ENCODE assay signal across 20 cellular contexts in the genomic region with DNA sequence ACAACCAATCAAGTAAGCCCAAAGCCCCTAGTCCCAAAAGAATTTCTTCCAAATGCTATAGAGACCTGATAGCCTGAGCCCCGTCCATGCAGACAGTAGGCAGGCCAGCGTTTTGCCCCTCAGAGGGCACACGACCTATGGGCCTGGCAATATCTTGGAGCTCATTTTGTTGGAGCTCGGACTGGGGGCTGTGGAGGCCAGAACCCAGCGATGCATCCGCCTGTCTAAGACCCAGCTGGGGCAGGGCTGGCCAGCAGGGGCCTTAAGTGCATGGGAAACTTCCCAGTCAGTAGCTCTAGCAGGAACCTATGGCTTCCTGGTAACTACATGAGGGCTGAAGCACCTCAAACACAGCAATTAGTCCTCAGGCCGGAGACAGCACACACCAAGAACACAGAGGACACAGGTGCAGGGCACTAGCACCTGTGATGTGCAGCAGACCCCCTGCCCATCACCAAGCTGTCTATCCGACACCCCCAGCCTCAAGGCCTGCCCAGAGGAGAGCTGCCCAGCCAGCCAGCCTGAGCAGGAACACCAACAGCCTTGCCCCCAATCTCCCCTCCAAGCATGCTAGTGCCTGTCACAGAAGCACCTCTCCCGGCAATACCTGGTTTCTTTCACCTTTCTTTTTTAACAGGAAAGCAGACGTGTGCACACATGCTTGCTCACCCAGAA.
"Had no signal": no experiment of that assay in that cellular context is flagged by ENCODE, and none has a peak within 500 bp of the region (broad histone marks: within the 10 kb centered on the region; RNA-seq: fewer than 3 reads in every experiment).

No MANE protein-coding gene starts in this region.

- H3K27me3 ChIP-seq: esophagus squamous epithelium, ovary, tibial artery, upper lobe of left lung, vagina had no signal

- H3K4me1 ChIP-seq: tibial artery had no signal

- H3K9me3 Mint-ChIP-seq: naive thymus-derived CD8-positive, alpha-beta T cell; stimulated activated memory B cell treated with anti-CD40 and anti-IgM and Interleukin-4, amounts not matched to agents 10 μg/mL and 1 μg/mL and 100 μg/mL, for 72 hours; stimulated activated naive CD8-positive, alpha-beta T cell treated with anti-CD3 and anti-CD28 coated beads, Interleukin-15, Interleukin-2, amounts not matched to agents 100 ng/mL and 50 ng/mL, for 24 hours had no signal

- H3K9me3 ChIP-seq: esophagus squamous epithelium, ovary, tibial artery, upper lobe of left lung, vagina had no signal

- H3K27ac ChIP-seq: epithelial cell of prostate, esophagus squamous epithelium, ovary, tibial artery, upper lobe of left lung, vagina had no signal

- H3K36me3 ChIP-seq: ovary had no signal

- DNase-seq: effector memory CD4-positive, alpha-beta T cell; esophagus squamous epithelium; foreskin fibroblast; kidney glomerular epithelial cell; mammary epithelial cell; naive thymus-derived CD8-positive, alpha-beta T cell; nucleus accumbens; ovary; stimulated activated CD4-positive, alpha-beta T cell treated with anti-CD3 and anti-CD28 coated beads, Interleukin-4, amount 100 ng/mL, for 1 hour; stimulated activated CD8-positive, alpha-beta memory T cell treated with anti-CD3 and anti-CD28 coated beads, Interleukin-4, amount 100 ng/mL, for 48 hours; tibial artery; upper lobe of left lung had no signal

- ATAC-seq: left lobe of liver; naive thymus-derived CD8-positive, alpha-beta T cell; right cardiac atrium; stimulated activated memory B cell treated with anti-CD40 and anti-IgM and Interleukin-4, amounts not matched to agents 10 μg/mL and 1 μg/mL and 100 μg/mL, for 72 hours had no signal

- FAIRE-seq: endometrium had no signal

- H3K4me3 Mint-ChIP-seq: stimulated activated memory B cell treated with anti-CD40 and anti-IgM and Interleukin-4, amounts not matched to agents 10 μg/mL and 1 μg/mL and 100 μg/mL, for 72 hours; stimulated activated naive CD8-positive, alpha-beta T cell treated with anti-CD3 and anti-CD28 coated beads, Interleukin-15, Interleukin-2, amounts not matched to agents 100 ng/mL and 50 ng/mL, for 24 hours had no signal

- H3K27me3 Mint-ChIP-seq: naive thymus-derived CD8-positive, alpha-beta T cell; stimulated activated memory B cell treated with anti-CD40 and anti-IgM and Interleukin-4, amounts not matched to agents 10 μg/mL and 1 μg/mL and 100 μg/mL, for 72 hours; stimulated activated naive CD8-positive, alpha-beta T cell treated with anti-CD3 and anti-CD28 coated beads, Interleukin-15, Interleukin-2, amounts not matched to agents 100 ng/mL and 50 ng/mL, for 24 hours had no signal

- H3K4me3 ChIP-seq: esophagus squamous epithelium, ovary, smooth muscle cell, tibial artery, upper lobe of left lung, vagina had no signal

- H3K27ac Mint-ChIP-seq: stimulated activated memory B cell treated with anti-CD40 and anti-IgM and Interleukin-4, amounts not matched to agents 10 μg/mL and 1 μg/mL and 100 μg/mL, for 72 hours had no signal

- H3K4me2 ChIP-seq: smooth muscle cell had no signal
